Comparison of ENCODE assay signal across 25 cellular contexts in genomic region chr5:151617383-151617840, GRCh38. TPM values are rescaled to one million over a fixed set of nuclear protein-coding genes. Genes with fewer than 3 reads are reported as not detected.
DNase-seq lines count a peak whose midpoint lies in the region; ATAC-seq and TF ChIP-seq lines count a peak whose summit lies in the region.
"Had no signal": no experiment of that assay in that cellular context is flagged by ENCODE, and none has a peak within 500 bp of the region (broad histone marks: within the 10 kb centered on the region; RNA-seq: fewer than 3 reads in every experiment).

No MANE protein-coding gene starts in this region.

- CTCF ChIA-PET in Caco-2 (lab: Charles Lee) (interaction anchor here (0.6 to 1.2 kb wide), 6 partner anchors 35 to 365 kb away, joined by 3 to 6 read pairs (median 4); partner anchors contain the start of genes GM2A and SLC36A1), PC-3 (lab: Charles Lee) (interaction anchor here (0.8 to 2.2 kb wide), 3 partner anchors 35 to 97 kb away, joined by 3 to 11 read pairs (median 6); no protein-coding TSS in a partner anchor)

- POLR2A ChIA-PET in Caco-2 (lab: Charles Lee), result interaction anchor here (0.6 to 1.0 kb wide), 2 partner anchors 23 to 153 kb away, joined by 4 read pairs; no protein-coding TSS in a partner anchor
- POLR2A ChIA-PET in PC-3 (lab: Charles Lee; ENCODE audit: unreplicated experiment), result no interaction called here

- peaks cover 22% of the 10 kb centered on the region for H3K79me1 ChIP-seq in trophoblast cell (ENCODE audit: low read length)

- no peak overlapping the region for H3K4ac ChIP-seq in trophoblast cell (ENCODE audit: low read depth, low read length)

- H2AFZ ChIP-seq in PC-3 (ENCODE audit: low read length) (no peak overlapping the region), trophoblast cell (ENCODE audit: insufficient read depth, low read length, poor library complexity) (no peak overlapping the region)

- BruUV-seq in Caco-2 (replicated peaks; lab: Mats Ljungman, UMichigan) (no TSS peak), PC-3 (replicated peaks; lab: Mats Ljungman, UMichigan) (no TSS peak)

- no peaks in the 10 kb centered on the region for H3K27me3 Mint-ChIP-seq in Caco-2 (ENCODE audit: insufficient read depth, unreplicated experiment)

- H3K23ac ChIP-seq in trophoblast cell (ENCODE audit: low read length), result no peak overlapping the region

- H3K4me3 ChIP-seq in Caco-2 (ENCODE audit: low read depth, low read length) (no peak overlapping the region), PC-3 (ENCODE audit: low read length) (no peak overlapping the region), epithelial cell of esophagus (ENCODE audit: low read length) (no peak overlapping the region), trophoblast cell (ENCODE audit: low read depth, low read length) (no peak overlapping the region)
- H3K4me3 ChIP-seq: K562, MG63, SK-N-MC had no signal

- peak overlapping the region; percentile 40 for H3K4me2 ChIP-seq in PC-3 (ENCODE audit: low read length)
- no peak overlapping the region for H3K4me2 ChIP-seq in trophoblast cell (ENCODE audit: low read length)

- intact Hi-C loops in Caco-2 (cut with micrococcal nuclease; ENCODE audit: unreplicated experiment) (no loop called here), PC-3 (cut with micrococcal nuclease) (no loop called here)

- H2AK5ac ChIP-seq in trophoblast cell (ENCODE audit: low read length), result no peak overlapping the region

- H3K9ac ChIP-seq in PC-3 (ENCODE audit: low read length), result no peak overlapping the region; the same call in 1 of the 2 replicates
- H3K9ac ChIP-seq in trophoblast cell (ENCODE audit: low read length), result no peak overlapping the region

- no peak overlapping the region for H3K18ac ChIP-seq in trophoblast cell (ENCODE audit: low read length)

- H3K9me3 Mint-ChIP-seq in Caco-2 (ENCODE audit: unreplicated experiment), result no peaks in the 10 kb centered on the region
- H3K9me3 Mint-ChIP-seq: CD8-positive, alpha-beta memory T cell had no signal

- H3K27ac ChIP-seq in PC-3 (ENCODE audit: low read length) (peak overlapping the region; percentile 73), trophoblast cell (ENCODE audit: low read depth, low read length) (no peak overlapping the region)
- H3K27ac ChIP-seq: HL-60, SK-N-MC had no signal

- H2BK12ac ChIP-seq in trophoblast cell (ENCODE audit: low read length), result peak overlapping the region; percentile 61

- H2BK5ac ChIP-seq in trophoblast cell (ENCODE audit: low read depth, low read length, poor library complexity), result no peak overlapping the region

- H4K8ac ChIP-seq in trophoblast cell (ENCODE audit: low read depth, low read length), result no peak overlapping the region

- no peaks in the 10 kb centered on the region for H3K36me3 Mint-ChIP-seq in Caco-2 (ENCODE audit: insufficient read depth, unreplicated experiment)
- H3K36me3 Mint-ChIP-seq: CD14-positive monocyte; CD8-positive, alpha-beta memory T cell had no signal

- H3K27me3 ChIP-seq in Caco-2 (replicated peaks; ENCODE audit: control insufficient read depth, insufficient read depth, low read length), result no peaks in the 10 kb centered on the region
- no peaks in the 10 kb centered on the region for H3K27me3 ChIP-seq in PC-3 (ENCODE audit: low read length)
- H3K27me3 ChIP-seq in trophoblast cell (ENCODE audit: insufficient read depth, low read length), result no peaks in the 10 kb centered on the region
- H3K27me3 ChIP-seq: BE2C had no signal

- ATAC-seq in PC-3, result no peak
- ATAC-seq: K562 had no signal

- H3K9me2 ChIP-seq in PC-3 (replicated peaks; ENCODE audit: low read length), result no peaks in the 10 kb centered on the region

- H3K79me2 ChIP-seq in PC-3 (ENCODE audit: low read length) (no peaks in the 10 kb centered on the region), trophoblast cell (ENCODE audit: control insufficient read depth, insufficient read depth, low read length, poor library complexity) (peaks cover 3% of the 10 kb centered on the region)

- DNase-seq in Caco-2, result no peak
- DNase-seq in PC-3, result peak; percentile 54
- DNase-seq in epithelial cell of esophagus (ENCODE audit: low read depth), result peak; percentile 77
- no peak for DNase-seq in trophoblast cell
- no peak for DNase-seq in NCI-H524 (lab: John Stamatoyannopoulos, UW)
- no peak for DNase-seq in epidermal melanocyte (ENCODE audit: insufficient read length, low spot score)
- no peak for DNase-seq in HT-29 (ENCODE audit: low spot score)
- DNase-seq: 8988T; ACHN; BE2C; CD8-positive, alpha-beta memory T cell; DMS153; MG63; NCI-H1105 treated with DMSO at 0.1 percent for 48 hours; NCI-H446; NCI-H526; NCI-H82; NK-92 treated with Interleukin-12 subunit alpha and Interleukin-12 subunit beta, amount 100 ng/mL, for 24 hours; SIG-M5 had no signal

- H3K9me3 ChIP-seq in Caco-2 (no peaks in the 10 kb centered on the region; the same call in 1 of the 2 replicates), PC-3 (ENCODE audit: low read length) (no peaks in the 10 kb centered on the region), trophoblast cell (ENCODE audit: insufficient read depth, low read depth, low read length) (no peaks in the 10 kb centered on the region)
- H3K9me3 ChIP-seq: BE2C, MG63 had no signal

- no peak overlapping the region for H2BK120ac ChIP-seq in trophoblast cell (ENCODE audit: insufficient read depth, low read length, poor library complexity)

- H3K4me1 Mint-ChIP-seq in Caco-2 (ENCODE audit: low read depth, unreplicated experiment), result peaks cover 24% of the 10 kb centered on the region

- peak overlapping the region; percentile 82 for H3K27ac Mint-ChIP-seq in Caco-2 (ENCODE audit: unreplicated experiment)

- H3K4me1 ChIP-seq in Caco-2 (peaks cover 51% of the 10 kb centered on the region), PC-3 (ENCODE audit: insufficient read depth, low read length) (peaks cover 75% of the 10 kb centered on the region), trophoblast cell (ENCODE audit: control insufficient read depth in 1 of 2, insufficient read depth in 2 of 2, low read length in 2 of 2) (peaks cover 31 to 49% of the 10 kb centered on the region in 2 experiments)
- H3K4me1 ChIP-seq: BE2C had no signal

- no peak overlapping the region for H4K12ac ChIP-seq in trophoblast cell (ENCODE audit: low read depth, low read length)

- H3K36me3 ChIP-seq in Caco-2 (ENCODE audit: control insufficient read depth, insufficient read depth, low read length), result no peaks in the 10 kb centered on the region
- no peaks in the 10 kb centered on the region for H3K36me3 ChIP-seq in PC-3 (ENCODE audit: low read depth, low read length)
- H3K36me3 ChIP-seq in trophoblast cell (ENCODE audit: control insufficient read depth in 1 of 2, insufficient read depth in 2 of 2, low read length in 2 of 2), result no peaks in the 10 kb centered on the region
- H3K36me3 ChIP-seq: BE2C, MG63 had no signal

- H3K4me3 Mint-ChIP-seq in Caco-2 (ENCODE audit: unreplicated experiment), result no peak overlapping the region
- H3K4me3 Mint-ChIP-seq: CD14-positive monocyte; CD8-positive, alpha-beta memory T cell had no signal

- H3K14ac ChIP-seq in trophoblast cell (ENCODE audit: low read length), result no peak overlapping the region

- H3F3A ChIP-seq in PC-3 (ENCODE audit: low read length, unreplicated experiment), result peaks cover 6% of the 10 kb centered on the region

- H4K20me1 ChIP-seq in PC-3 (ENCODE audit: low read length), result no peaks in the 10 kb centered on the region

- TF ChIP-seq CTCF in Caco-2 (IDR thresholded peaks at IDR 0.05; ENCODE audit: insufficient read depth in 1 of 2, low read depth in 1 of 2, low read length in 1 of 2, severe bottlenecking in 1 of 2, unreplicated experiment in 1 of 2) (no peak), PC-3 (conservative IDR thresholded peaks at IDR 0.05; ENCODE audit: low read depth, low read length) (no peak), epithelial cell of esophagus (IDR thresholded peaks at IDR 0.05; ENCODE audit: insufficient read depth, low read depth, low read length, missing control alignments) (no peak)

- H4K91ac ChIP-seq in trophoblast cell (ENCODE audit: low read depth, low read length), result no peak overlapping the region

- no CpG with 5 or more reads among the region's 6 CpGs for WGBS in trophoblast cell (ENCODE audit: extremely low coverage, insufficient coverage, insufficient read length)

RNA-seq across cellular contexts. Expression of gene FAT2, which starts 26.3 kb away (rescaled TPM):
- total RNA-seq in Caco-2 (2022) (0.21 and 0.32 TPM in 2 replicates), PC-3 (2014; rRNA removed) (not detected in 2 replicates)
- 0.26 and 0.30 TPM in 2 replicates for polyA plus RNA-seq in trophoblast cell (2013)
- not detected in 2 replicates for total RNA-seq in HT-29 (2014; rRNA removed; shearing (Covaris generic))
- total RNA-seq: Calu3; CD8-positive, alpha-beta memory T cell; K562; LHCN-M2 had no signal
- polyA plus RNA-seq: CD14-positive monocyte; CD8-positive, alpha-beta memory T cell; K562 had no signal

Comparison
In these comparisons a context has a peak if more than half of its experiments do, and no peak if none do; other contexts are left out.
1. DNase-seq: peak in PC-3 (single experiment) and epithelial cell of esophagus (single experiment); none in Caco-2 (0 of 2), trophoblast cell (0 of 2), NCI-H524 (0 of 2), epidermal melanocyte (single experiment) and HT-29 (single experiment).